8 cellular contexts compared by ENCODE assay signal in the genomic region with DNA sequence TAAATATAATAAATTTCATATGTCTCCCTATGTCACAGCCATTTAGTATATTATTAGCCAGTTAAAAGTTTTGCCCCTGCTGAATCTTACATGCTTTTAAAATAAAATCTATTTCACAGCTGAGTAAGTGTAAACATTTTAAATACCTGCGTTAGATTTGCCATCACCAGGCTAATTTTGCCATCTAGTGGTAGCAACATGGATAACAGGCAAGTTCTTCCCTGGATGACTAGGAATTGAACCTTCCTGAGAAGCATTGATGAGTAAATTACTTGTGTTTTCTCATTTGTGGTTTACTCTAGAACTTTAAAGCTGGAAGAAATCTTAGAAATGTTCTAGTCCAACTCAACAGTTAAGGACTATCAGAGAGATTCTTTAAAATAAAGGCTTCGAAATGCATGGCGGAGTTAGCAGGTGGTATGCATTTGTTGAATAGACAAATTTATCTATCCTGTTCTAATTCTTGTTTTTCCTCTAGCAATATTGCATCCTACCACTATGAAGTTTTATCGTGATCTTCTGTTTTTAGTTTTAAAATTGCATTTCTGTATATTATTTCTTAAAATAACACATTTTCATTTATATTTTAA. TPM values are rescaled to one million over a fixed set of nuclear protein-coding genes. Genes with fewer than 3 reads are reported as not detected.
DNase-seq lines count a peak whose midpoint lies in the region; ATAC-seq, FAIRE-seq and TF ChIP-seq lines count a peak whose summit lies in the region.

No MANE protein-coding gene starts in this region.

- no peak overlapping the region for H3K18ac ChIP-seq in H1 (ENCODE audit: extremely low read depth, low read length)

- no peaks in the 10 kb centered on the region for H3K9me3 Mint-ChIP-seq in naive thymus-derived CD4-positive, alpha-beta T cell

- no peaks in the 10 kb centered on the region for H4K20me1 ChIP-seq in H1 (replicated peaks in 1 of 2; ENCODE audit: control insufficient read depth in 1 of 2, insufficient read depth in 2 of 2, low read length in 2 of 2)

- no peak for TF ChIP-seq EP300 in H1 (IDR thresholded peaks at IDR 0.05; ENCODE audit: borderline replicate concordance in 1 of 2, low read depth in 2 of 2, low read length in 2 of 2)

- no peak overlapping the region for H3K4ac ChIP-seq in H1 (replicated peaks; ENCODE audit: insufficient read length, low read depth, low read length)

- no peak overlapping the region for H4K91ac ChIP-seq in H1 (replicated peaks; ENCODE audit: insufficient read length, low read length)

- no peak overlapping the region for H3K27ac Mint-ChIP-seq in naive thymus-derived CD4-positive, alpha-beta T cell

- no peak overlapping the region for H2BK120ac ChIP-seq in H1 (replicated peaks; ENCODE audit: low read depth, low read length)

- H3K4me3 ChIP-seq in Peyer's patch = no peak overlapping the region
- no peak overlapping the region for H3K4me3 ChIP-seq in H1 (ENCODE audit: extremely low read depth in 1 of 4, insufficient read depth in 2 of 4, low read depth in 3 of 4, low read length in 4 of 4)
- H3K4me3 ChIP-seq in naive thymus-derived CD4-positive, alpha-beta T cell (ENCODE audit: low read length) = no peak overlapping the region

- H2AFZ ChIP-seq in H1 (ENCODE audit: low read length) = no peak overlapping the region

- peaks cover 36 to 59% (median 50%) of the 10 kb centered on the region in 5 donors for H3K27me3 Mint-ChIP-seq in naive thymus-derived CD4-positive, alpha-beta T cell

- H3K27ac ChIP-seq in Peyer's patch = no peak overlapping the region
- H3K27ac ChIP-seq in H1 (ENCODE audit: low read depth, low read length) = no peak overlapping the region
- no peak overlapping the region for H3K27ac ChIP-seq in naive thymus-derived CD4-positive, alpha-beta T cell (ENCODE audit: low read depth, low read length)

- H3K79me1 ChIP-seq in H1 (ENCODE audit: low read depth, low read length) = no peaks in the 10 kb centered on the region

- no peak overlapping the region for H3K9ac ChIP-seq in H1 (replicated peaks in 1 of 4; ENCODE audit: extremely low read depth in 1 of 4, low read depth in 3 of 4, low read length in 3 of 4)

- TF ChIP-seq CTCF in Peyer's patch (IDR thresholded peaks at IDR 0.05) (peak; percentile 45 to 89 (median 83)), H1 (IDR thresholded peaks at IDR 0.05; ENCODE audit: control extremely low read depth in 1 of 3, insufficient read depth in 1 of 3, low read depth in 1 of 3, low read length in 3 of 3) (peak in 2 of 3 experiments; percentile 69; a peak in 3 of 4 replicates)

- no peak overlapping the region for H4K8ac ChIP-seq in H1 (ENCODE audit: extremely low read depth, insufficient read depth, low read length)

- H3K79me2 ChIP-seq in H1 (ENCODE audit: control insufficient read depth in 1 of 2, insufficient read depth in 2 of 2, low read length in 2 of 2) = no peaks in the 10 kb centered on the region

- H3K4me3 Mint-ChIP-seq in naive thymus-derived CD4-positive, alpha-beta T cell = no peak overlapping the region

- peaks cover 0 to 17% (median 8%) of the 10 kb centered on the region in 7 donors for H3K4me1 Mint-ChIP-seq in naive thymus-derived CD4-positive, alpha-beta T cell

- no peak overlapping the region for H3K4me2 ChIP-seq in H1 (ENCODE audit: insufficient read depth in 1 of 2, low read depth in 2 of 2, low read length in 2 of 2)

- no peaks in the 10 kb centered on the region for H3K9me3 ChIP-seq in Peyer's patch
- H3K9me3 ChIP-seq in H1 (ENCODE audit: insufficient read depth in 2 of 2, low read depth in 1 of 2, low read length in 1 of 2) = no peaks in the 10 kb centered on the region
- no peaks in the 10 kb centered on the region for H3K9me3 ChIP-seq in naive thymus-derived CD4-positive, alpha-beta T cell (ENCODE audit: control insufficient read depth in 2 of 3, low read length in 3 of 3)

- H3K56ac ChIP-seq in H1 (replicated peaks; ENCODE audit: insufficient read length, low read depth, low read length) = no peak overlapping the region

- no peak overlapping the region for H2BK5ac ChIP-seq in H1 (ENCODE audit: low read depth, low read length)

- POLR2A ChIA-PET in H1 (lab: Charles Lee; ENCODE audit: partially characterized antibody) = no interaction called here
- POLR2A ChIA-PET in naive thymus-derived CD4-positive, alpha-beta T cell (lab: Charles Lee) = no interaction called here

- WGBS in H1 (ENCODE audit: extremely low coverage in 1 of 2, insufficient coverage in 1 of 2, insufficient read length in 1 of 2, insufficient replicate concordance in 2 of 2, low coverage in 1 of 2, low lambda C conversion rate in 2 of 2, missing lambda C conversion rate in 1 of 2), 2 experiments = 34% methylated on average over 4 of the region's 4 CpGs; no CpG with 5 or more reads in 1 of the 2 experiments

- H3K14ac ChIP-seq in H1 (ENCODE audit: insufficient read length) = no peak overlapping the region

- no peak overlapping the region for H2BK15ac ChIP-seq in H1 (ENCODE audit: low read length)

- DNase-seq in DMS 273 treated with DMSO at 0.1 percent for 48 hours (lab: John Stamatoyannopoulos, UW) (peak; percentile 14), HT1080 (ENCODE audit: low read depth) (peak; percentile 49), Peyer's patch (peak in 1 of 3 donors; percentile 56), H1 (ENCODE audit: low read depth in 1 of 2, low spot score in 2 of 2) (no peak), NCI-H128 (lab: John Stamatoyannopoulos, UW; ENCODE audit: unreplicated experiment) (no peak), cortex of kidney (lab: John Stamatoyannopoulos, UW) (no peak)
- DNase-seq in naive thymus-derived CD4-positive, alpha-beta T cell = peak in 5 of 9 donors; percentile 6 to 22 (median 18)

- H2AK5ac ChIP-seq in H1 (ENCODE audit: low read depth, low read length) = no peak overlapping the region

- H2BK12ac ChIP-seq in H1 (ENCODE audit: low read depth, low read length) = no peak overlapping the region

- no peak overlapping the region for H4K5ac ChIP-seq in H1 (ENCODE audit: insufficient read length, low read depth, low read length)

- H3K4me1 ChIP-seq in Peyer's patch = no peaks in the 10 kb centered on the region
- H3K4me1 ChIP-seq in H1 (replicated peaks in 1 of 4; ENCODE audit: control insufficient read depth in 3 of 4, insufficient read depth in 4 of 4, low read length in 3 of 4) = peaks cover 0 to 4% (median 0%) of the 10 kb centered on the region in 4 experiments; a peak in 3 of 7 replicates
- peaks cover 0 to 6% of the 10 kb centered on the region in 2 donors for H3K4me1 ChIP-seq in naive thymus-derived CD4-positive, alpha-beta T cell (ENCODE audit: control insufficient read depth in 2 of 2, insufficient read depth in 2 of 2, low read length in 2 of 2)

- peak; percentile 93 for FAIRE-seq in H1 (lab: Jason Lieb, UNC)

- H3K27me3 ChIP-seq in Peyer's patch (no peaks in the 10 kb centered on the region), H1 (replicated peaks in 1 of 4; ENCODE audit: control insufficient read depth in 3 of 4, extremely low read depth in 1 of 4, insufficient read depth in 3 of 4, low read length in 3 of 4) (no peaks in the 10 kb centered on the region)
- H3K27me3 ChIP-seq in naive thymus-derived CD4-positive, alpha-beta T cell (ENCODE audit: control insufficient read depth in 2 of 2, insufficient read depth in 2 of 2, low read length in 2 of 2) = peaks cover 0 to 10% of the 10 kb centered on the region in 2 donors

- intact Hi-C loops in naive thymus-derived CD4-positive, alpha-beta T cell (cut with micrococcal nuclease) = loop anchor here (1.0 to 2.0 kb wide), 6 partner anchors 289 to 1245 kb away; partner anchors contain the start of gene DOP1A (in 2 of the 2)

- H3K23me2 ChIP-seq in H1 (ENCODE audit: low read depth, low read length) = peaks cover 10% of the 10 kb centered on the region

- H2BK20ac ChIP-seq in H1 (ENCODE audit: low read length) = no peak overlapping the region

- no peak overlapping the region for H3K23ac ChIP-seq in H1 (ENCODE audit: insufficient read length)

- peak; percentile 92 for TF ChIP-seq RAD21 in H1 (IDR thresholded peaks at IDR 0.05 in 1 of 2, conservative IDR thresholded peaks at IDR 0.05 in 1 of 2; ENCODE audit: low read depth in 2 of 2, low read length in 2 of 2)

- peak; percentile 53 for ATAC-seq in GM18520 (IDR thresholded peaks at IDR 0.05; ENCODE audit: unreplicated experiment)
- ATAC-seq in naive thymus-derived CD4-positive, alpha-beta T cell = peak; percentile 54

- TF ChIP-seq POLR2A in Peyer's patch (IDR thresholded peaks at IDR 0.05) (no peak), H1 (IDR thresholded peaks at IDR 0.05; ENCODE audit: control extremely low read depth in 1 of 2, low read depth in 2 of 2, low read length in 2 of 2) (no peak)

- H3K36me3 ChIP-seq in Peyer's patch = no peaks in the 10 kb centered on the region
- H3K36me3 ChIP-seq in H1 (ENCODE audit: control insufficient read depth in 2 of 4, insufficient read depth in 4 of 4, low read length in 3 of 4) = no peaks in the 10 kb centered on the region
- no peaks in the 10 kb centered on the region for H3K36me3 ChIP-seq in naive thymus-derived CD4-positive, alpha-beta T cell (ENCODE audit: control insufficient read depth in 2 of 3, insufficient read depth in 3 of 3, low read length in 3 of 3)

- H3K36me3 Mint-ChIP-seq in naive thymus-derived CD4-positive, alpha-beta T cell = no peaks in the 10 kb centered on the region

- CTCF ChIA-PET in H1 (lab: Charles Lee; ENCODE audit: partially characterized antibody) = interaction anchor here (0.6 to 15.4 kb wide), 30 partner anchors 8 to 751 kb away, joined by 3 to 310 read pairs (median 4); partner anchors contain the start of genes DOP1A and UBE3D
- CTCF ChIA-PET in naive thymus-derived CD4-positive, alpha-beta T cell (lab: Charles Lee) = interaction anchor here (0.7 to 1.4 kb wide), 2 partner anchors 9 to 293 kb away, joined by 3 read pairs; no protein-coding TSS in a partner anchor

TF ChIP-seq in H1, 55 proteins besides CTCF, POLR2A, EP300 and RAD21 (continues in another document):
- TF ChIP-seq NRF1 (IDR thresholded peaks at IDR 0.05; ENCODE audit: low read depth, low read length) = no peak

RNA-seq across cellular contexts. Expression of gene PRSS35, which starts 2.6 kb away (rescaled TPM):
- 0.69 and 0.70 TPM in 2 replicates for total RNA-seq in HT1080 (2014; rRNA removed; shearing (Covaris generic))
- 0.07 and 0.12 TPM in 2 replicates for polyA plus RNA-seq in HT1080 (2015; cell fraction: cytosol; rRNA removed)
- 0.22 and 0.35 TPM in 2 replicates for polyA plus RNA-seq in HT1080 (2015; cell fraction: nucleus; rRNA removed)
- not detected for total RNA-seq in Peyer's patch
- 2.3 and 2.9 TPM in 2 replicates for total RNA-seq in H1 (2021; fragmentation: NEBNext Ultra II Directional; extraction: Animal tissue kit (Norgen Biotek cat#: 25700))
- polyA plus RNA-seq in H1 (2011; rRNA removed) = 0.58 and 1.3 TPM in 2 replicates
- polyA plus RNA-seq in H1 (2011; cell fraction: cytosol; rRNA removed) = 1.2 TPM
- 0.46 TPM for polyA plus RNA-seq in H1 (2011; cell fraction: nucleus; rRNA removed)
- 2.7 to 3.2 TPM (median 3.0 TPM) in 4 replicates for polyA plus RNA-seq in H1 (2012, experiment 1 of 2)
- 0.41 TPM for polyA plus RNA-seq in H1 (2012, experiment 2 of 2)
- polyA plus RNA-seq in H1 (2013, experiment 1 of 2) = 2.6 TPM
- 2.9 TPM for polyA plus RNA-seq in H1 (2013, experiment 2 of 2)
- 1.3 and 2.1 TPM in 2 replicates for polyA minus RNA-seq in H1 (2011; rRNA and poly(A)+ RNA removed)
- polyA minus RNA-seq in H1 (2011; cell fraction: cytosol; rRNA and poly(A)+ RNA removed) = 0.73 TPM
- polyA minus RNA-seq in H1 (2011; cell fraction: nucleus; rRNA and poly(A)+ RNA removed) = 0.80 TPM
- not detected for total RNA-seq in naive thymus-derived CD4-positive, alpha-beta T cell
- not detected for polyA plus RNA-seq in naive thymus-derived CD4-positive, alpha-beta T cell

Comparison
In these comparisons a context has a peak if more than half of its experiments do, and no peak if none do; other contexts are left out.
1. DNase-seq: peak in DMS 273 treated with DMSO at 0.1 percent for 48 hours (single experiment), HT1080 (single experiment) and naive thymus-derived CD4-positive, alpha-beta T cell (5 of 9); none in H1 (0 of 2), NCI-H128 (single experiment) and cortex of kidney (single experiment).